ENCODE assay signal across 20 cellular contexts in the genomic region with DNA sequence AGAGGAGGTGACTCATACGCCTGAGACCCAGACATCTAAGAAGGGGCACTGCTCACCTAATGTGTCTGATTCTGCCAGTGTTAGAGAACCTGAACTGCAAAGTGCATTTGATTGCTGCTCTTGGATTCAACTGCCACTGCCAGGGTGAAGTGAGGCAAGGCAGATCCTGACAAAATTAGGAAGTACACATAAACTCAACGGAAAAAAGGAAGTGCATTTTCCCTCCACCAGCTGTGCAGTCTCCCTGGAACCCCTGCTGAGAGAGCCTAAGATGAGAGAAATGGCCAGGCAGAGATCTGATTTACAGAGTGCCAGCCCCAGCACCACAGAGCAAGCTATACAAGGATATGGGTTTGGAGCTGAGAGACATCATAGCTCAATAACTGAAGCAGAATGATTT.
"Had no signal": no experiment of that assay in that cellular context is flagged by ENCODE, and none has a peak within 500 bp of the region (broad histone marks: within the 10 kb centered on the region; RNA-seq: fewer than 3 reads in every experiment).

No MANE protein-coding gene starts in this region.

- H3K4me3 ChIP-seq: esophagus muscularis mucosa, left ventricle myocardium inferior, spleen, testis, uterus had no signal

- H3K27me3 ChIP-seq: esophagus muscularis mucosa, spleen, testis, uterus had no signal

- ATAC-seq: activated CD8-positive, alpha-beta memory T cell treated with anti-CD3 and anti-CD28 coated beads, Interleukin-2, amount 10 ng/mL, durations not matched to agents 7 days and 5 days; activated CD8-positive, alpha-beta T cell treated with anti-CD3 and anti-CD28 coated beads for 36 hours; naive thymus-derived CD4-positive, alpha-beta T cell had no signal

- H3K9me3 ChIP-seq: esophagus muscularis mucosa, left ventricle myocardium inferior, spleen, testis, uterus had no signal

- H3K4me1 ChIP-seq: esophagus muscularis mucosa, left ventricle myocardium inferior, spleen, testis, uterus had no signal

- H3K27ac ChIP-seq: esophagus muscularis mucosa, left ventricle myocardium inferior, spleen, testis, uterus, WERI-Rb-1 had no signal

- DNase-seq: activated CD4-positive, alpha-beta T cell treated with anti-CD3 and anti-CD28 coated beads, Interleukin-2, amount 10 ng/mL, durations not matched to agents 7 days and 5 days; activated CD4-positive, CD25-positive, alpha-beta regulatory T cell treated with anti-CD3 and anti-CD28 coated beads, Interleukin-2, amount 50 U/mL, for 72 hours; activated CD8-positive, alpha-beta memory T cell treated with anti-CD3 and anti-CD28 coated beads, Interleukin-2, amount 10 ng/mL, durations not matched to agents 7 days and 5 days; activated CD8-positive, alpha-beta T cell treated with anti-CD3 and anti-CD28 coated beads for 36 hours; activated gamma-delta T cell treated with Interleukin-2 at 50 U/mL for 16 hours; activated T-cell treated with anti-CD3 and anti-CD28 coated beads for 4 hours; aorta; dermis blood vessel endothelial cell; effector memory CD4-positive, alpha-beta T cell; left ventricle myocardium inferior; naive thymus-derived CD4-positive, alpha-beta T cell; retina; spleen; stimulated activated CD4-positive, alpha-beta T cell treated with anti-CD3 and anti-CD28 coated beads, Interleukin-4, amount 100 ng/mL, for 1 hour; stimulated activated naive CD4-positive, alpha-beta T cell; testis; trophoblast cell; uterus; WERI-Rb-1 had no signal

- H3K36me3 ChIP-seq: esophagus muscularis mucosa, left ventricle myocardium inferior, spleen, uterus, WERI-Rb-1 had no signal
